Comparison of ENCODE assay signal across 9 cellular contexts in genomic region chr14:101706509-101707284, GRCh38. TPM values are rescaled to one million over a fixed set of nuclear protein-coding genes. Genes with fewer than 3 reads are reported as not detected.
DNase-seq lines count a peak whose midpoint lies in the region; ATAC-seq and TF ChIP-seq lines count a peak whose summit lies in the region.
"Had no signal": no experiment of that assay in that cellular context is flagged by ENCODE, and none has a peak within 500 bp of the region (broad histone marks: within the 10 kb centered on the region; RNA-seq: fewer than 3 reads in every experiment).

No MANE protein-coding gene starts in this region.

- no peaks in the 10 kb centered on the region for H3F3A ChIP-seq in SK-N-SH (replicated peaks; ENCODE audit: insufficient read depth)

- H3K36me3 Mint-ChIP-seq in activated naive CD8-positive, alpha-beta T cell treated with anti-CD3 and anti-CD28 coated beads for 36 hours = no peaks in the 10 kb centered on the region

- H3K4me2 ChIP-seq in SK-N-SH = no peak overlapping the region

- peak overlapping the region; percentile 40; the same call in 1 of the 2 replicates for H2AFZ ChIP-seq in SK-N-SH (ENCODE audit: low read depth)

- no peak for TF ChIP-seq POLR2A in stomach (IDR thresholded peaks at IDR 0.05)

- no peak for TF ChIP-seq RAD21 in SK-N-SH (IDR thresholded peaks at IDR 0.05; ENCODE audit: low read length)

- H3K4me3 ChIP-seq in SK-N-SH (ENCODE audit: low read depth in 2 of 2, low read length in 1 of 2) (peak overlapping the region in 1 of 2 experiments; percentile 16; a peak in 1 of 4 replicates), left lung (peak overlapping the region in 1 of 2 donors; percentile 41), stomach (peak overlapping the region in 1 of 4 donors; percentile 50)

- POLR2A ChIA-PET in SK-N-SH (lab: Yijun Ruan, JAX) = interaction anchor here (0.7 kb wide), 2 partner anchors 326 to 723 kb away, joined by 3 read pairs; no protein-coding TSS in a partner anchor

- H3K4me1 ChIP-seq in SK-N-SH (ENCODE audit: control insufficient read depth in 1 of 2, insufficient read depth in 2 of 2, low read depth in 1 of 2, low read length in 1 of 2) (peaks cover 0 to 9% of the 10 kb centered on the region in 2 experiments; a peak in 1 of 4 replicates), left lung (peaks cover 14 to 37% of the 10 kb centered on the region in 2 donors), stomach (peaks cover 17 to 29% (median 26%) of the 10 kb centered on the region in 4 donors)

- TF ChIP-seq CTCF in SK-N-SH (IDR thresholded peaks at IDR 0.05) (no peak), left lung (IDR thresholded peaks at IDR 0.05) (no peak), stomach (IDR thresholded peaks at IDR 0.05) (no peak)

- peak overlapping the region; percentile 81 for H3K27ac Mint-ChIP-seq in activated naive CD8-positive, alpha-beta T cell treated with anti-CD3 and anti-CD28 coated beads for 36 hours

- 72% methylated on average over 14 of the region's 22 CpGs for WGBS in SK-N-SH (ENCODE audit: low lambda C conversion rate)
- 82 to 87% (median 85%) methylated on average over 15 to 22 of the region's 22 CpGs for WGBS in stomach, 5 donors

- H3K4me3 Mint-ChIP-seq in activated naive CD8-positive, alpha-beta T cell treated with anti-CD3 and anti-CD28 coated beads for 36 hours = peak overlapping the region; percentile 11

- TF ChIP-seq EP300 in SK-N-SH (IDR thresholded peaks at IDR 0.05; ENCODE audit: borderline replicate concordance in 1 of 2, low read depth in 1 of 2, low read length in 1 of 2) (no peak), stomach (IDR thresholded peaks at IDR 0.05) (no peak)

- no peak; the same call in 2 of the 3 replicates for ATAC-seq in SK-N-SH treated with all-trans-retinoic acid at 6 μM for 48 hours
- peak; percentile 2 for ATAC-seq in left lung
- no peak for ATAC-seq in GM21717 (IDR thresholded peaks at IDR 0.05; ENCODE audit: unreplicated experiment)

- no peak overlapping the region for H3K9ac ChIP-seq in SK-N-SH

- H4K20me1 ChIP-seq in SK-N-SH (ENCODE audit: insufficient read depth) = no peaks in the 10 kb centered on the region

- H3K27ac ChIP-seq in SK-N-SH (ENCODE audit: low read depth in 2 of 2, low read length in 1 of 2) (no peak overlapping the region), left lung (peak overlapping the region; percentile 70 to 77), stomach (peak overlapping the region; percentile 6 to 77 (median 72))
- H3K27ac ChIP-seq: 22Rv1 had no signal

- no peaks in the 10 kb centered on the region for H3K9me2 ChIP-seq in SK-N-SH

- H3K9me3 ChIP-seq in SK-N-SH (no peaks in the 10 kb centered on the region), left lung (no peaks in the 10 kb centered on the region), stomach (no peaks in the 10 kb centered on the region)

- intact Hi-C loops in left lung (cut with DNase I) (no loop called here), stomach (cut with DNase I; ENCODE audit: low total_unique reads) (no loop called here)

- H3K36me3 ChIP-seq in SK-N-SH (replicated peaks in 1 of 2; ENCODE audit: control insufficient read depth in 1 of 2, insufficient read depth in 2 of 2, low read length in 1 of 2) (no peaks in the 10 kb centered on the region), left lung (no peaks in the 10 kb centered on the region), stomach (no peaks in the 10 kb centered on the region)

- H3K9me3 Mint-ChIP-seq in activated naive CD8-positive, alpha-beta T cell treated with anti-CD3 and anti-CD28 coated beads for 36 hours = no peaks in the 10 kb centered on the region

- no peaks in the 10 kb centered on the region for H3K79me2 ChIP-seq in SK-N-SH (ENCODE audit: insufficient read depth)

- no peaks in the 10 kb centered on the region for H3K27me3 ChIP-seq in SK-N-SH (ENCODE audit: insufficient read depth)
- H3K27me3 ChIP-seq in left lung = peaks cover 0 to 26% of the 10 kb centered on the region in 2 donors
- peaks cover 0 to 26% (median 7%) of the 10 kb centered on the region in 3 donors for H3K27me3 ChIP-seq in stomach

- CTCF ChIA-PET in SK-N-SH (lab: Yijun Ruan, JAX) = interaction anchor here (0.6 to 3.1 kb wide), 53 partner anchors 8 to 1267 kb away, joined by 3 to 44 read pairs (median 4); partner anchors contain the start of gene DYNC1H1

- H3K27me3 Mint-ChIP-seq in activated naive CD8-positive, alpha-beta T cell treated with anti-CD3 and anti-CD28 coated beads for 36 hours = no peaks in the 10 kb centered on the region

- DNase-seq in SK-N-SH (no peak), left lung (no peak), stomach (no peak), HPDE6-E6E7 (ENCODE audit: extremely low spot score) (no peak), inferior parietal cortex (ENCODE audit: extremely low spot score) (no peak)
- DNase-seq in activated naive CD8-positive, alpha-beta T cell treated with anti-CD3 and anti-CD28 coated beads for 36 hours = no peak

- peaks cover 26% of the 10 kb centered on the region for H3K4me1 Mint-ChIP-seq in activated naive CD8-positive, alpha-beta T cell treated with anti-CD3 and anti-CD28 coated beads for 36 hours

TF ChIP-seq in SK-N-SH, 30 proteins besides CTCF, POLR2A, EP300 and RAD21:
- TF ChIP-seq FOSL2 (IDR thresholded peaks at IDR 0.05; ENCODE audit: borderline replicate concordance, low read depth) = no peak
- TF ChIP-seq IRF3 (IDR thresholded peaks at IDR 0.05; ENCODE audit: low read depth, low read length) = no peak
- no peak for TF ChIP-seq TCF12 (IDR thresholded peaks at IDR 0.05)
- TF ChIP-seq CHD2 (IDR thresholded peaks at IDR 0.05; ENCODE audit: low read length, partially characterized antibody) = no peak
- no peak for TF ChIP-seq JUND (IDR thresholded peaks at IDR 0.05)
- no peak for TF ChIP-seq EZH2phosphoT487 (IDR thresholded peaks at IDR 0.05; ENCODE audit: borderline replicate concordance, low read depth)
- no peak for TF ChIP-seq SIN3A (IDR thresholded peaks at IDR 0.05; ENCODE audit: borderline replicate concordance, low read depth, low read length)
- no peak for TF ChIP-seq USF1 (IDR thresholded peaks at IDR 0.05; ENCODE audit: borderline replicate concordance, low read depth)
TF ChIP-seq in SK-N-SH: peak in this region for 0.

TF ChIP-seq in SK-N-SH treated with all-trans-retinoic acid at 6 μM for 48 hours, 23 proteins besides CTCF, POLR2A, EP300 and RAD21 (continues in another document):
- TF ChIP-seq RARB (CRISPR knock-in tag; IDR thresholded peaks at IDR 0.05) (no peak), TSHZ2 (CRISPR knock-in tag; IDR thresholded peaks at IDR 0.05) (no peak), PPARA (CRISPR knock-in tag; IDR thresholded peaks at IDR 0.05; ENCODE audit: borderline replicate concordance) (no peak), ZNF70 (CRISPR knock-in tag; IDR thresholded peaks at IDR 0.05) (no peak), CSRNP3 (CRISPR knock-in tag; IDR thresholded peaks at IDR 0.05) (no peak)

RNA-seq across cellular contexts. Expression of gene PPP2R5C, which starts 54.8 kb away (rescaled TPM):
- polyA plus RNA-seq in SK-N-SH (2012; rRNA removed) = 43.7 and 61.0 TPM in 2 replicates
- 61.5 and 75.2 TPM in 2 replicates for polyA plus RNA-seq in SK-N-SH (2012; cell fraction: cytosol; rRNA removed)
- 40.4 and 72.7 TPM in 2 replicates for polyA plus RNA-seq in SK-N-SH (2012; cell fraction: nucleus; rRNA removed)
- 100 to 1,000 TPM; 209 to 221 TPM for total RNA-seq in activated naive CD8-positive, alpha-beta T cell treated with anti-CD3 and anti-CD28 coated beads for 36 hours
- 100 to 1,000 TPM; 146 to 176 TPM for total RNA-seq in left lung
- 100 to 1,000 TPM in 2 of 5 donors, 10 to 100 TPM in 3; 19.7 to 175 (median 98.0) TPM for total RNA-seq in stomach
- polyA plus RNA-seq in stomach = 10 to 100 TPM; 56.6 to 85.2 (median 80.4) TPM

Comparison
In these comparisons a context has a peak if more than half of its experiments do, and no peak if none do; other contexts are left out.
1. H3K27ac ChIP-seq: peak in left lung (2 of 2) and stomach (5 of 5); none in SK-N-SH (0 of 2).